ENCODE assay signal across 9 cellular contexts in the genomic region with DNA sequence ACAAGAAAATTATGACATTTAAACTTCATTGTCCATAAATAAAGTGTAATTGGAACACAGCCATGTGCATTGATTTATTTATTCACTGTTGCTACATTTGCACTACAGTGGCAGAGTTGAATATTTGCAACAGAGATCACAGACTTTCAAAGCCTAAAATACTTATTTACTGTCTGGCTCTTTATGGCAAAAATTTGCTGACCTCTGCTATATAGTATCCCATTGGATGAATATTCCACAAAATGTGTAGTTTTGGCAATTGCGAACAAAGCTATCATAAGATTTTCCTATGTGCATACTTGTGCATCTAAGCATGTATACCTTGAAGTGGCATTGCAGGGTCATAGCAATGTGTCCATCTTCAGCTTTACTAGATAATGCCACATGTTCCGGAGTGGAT.
"Had no signal": no experiment of that assay in that cellular context is flagged by ENCODE, and none has a peak within 500 bp of the region (broad histone marks: within the 10 kb centered on the region; RNA-seq: fewer than 3 reads in every experiment).

No MANE protein-coding gene starts in this region.

- H3K4me1 ChIP-seq: HAP-1 had no signal

- H3K9me3 Mint-ChIP-seq: HFFc6 had no signal

- ATAC-seq: HCT116 had no signal

- FAIRE-seq: HTR-8/SVneo had no signal

- DNase-seq: GM23248, GOT3, H7, HFFc6, KBM-7 had no signal

- H3K27ac ChIP-seq: GM23248, KMS-11 had no signal

- H3K36me3 ChIP-seq: HAP-1 had no signal

- H3K9me3 ChIP-seq: HAP-1 had no signal

- H2AFZ ChIP-seq: GM23248 had no signal

- H3K4me3 ChIP-seq: GM23248, HAP-1 had no signal

- H3K9ac ChIP-seq: GM23248, KMS-11 had no signal
